ENCODE assay signal across 25 cellular contexts in the genomic region with DNA sequence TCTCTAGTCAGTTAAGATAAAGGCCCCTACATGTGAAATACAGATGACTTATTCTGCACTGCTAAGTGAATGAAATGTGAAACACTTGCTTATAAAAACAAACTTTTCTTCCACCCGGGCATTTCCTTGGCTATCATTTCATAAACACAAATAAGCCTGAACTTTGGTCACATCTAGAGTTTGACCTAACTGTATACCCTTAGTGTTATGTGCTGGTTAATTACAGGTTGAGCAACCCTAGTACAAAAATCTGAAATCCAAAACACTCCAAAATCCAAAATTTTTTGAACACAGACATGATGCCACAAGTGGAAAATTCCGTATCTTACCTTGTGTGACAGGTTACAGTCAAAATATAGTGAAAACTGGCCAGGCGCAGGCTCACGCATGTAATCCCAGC.
"Had no signal": no experiment of that assay in that cellular context is flagged by ENCODE, and none has a peak within 500 bp of the region (broad histone marks: within the 10 kb centered on the region; RNA-seq: fewer than 3 reads in every experiment).

No MANE protein-coding gene starts in this region.

- H3K27me3 ChIP-seq: colonic mucosa, gastrocnemius medialis, ovary, sigmoid colon, spleen, tibial nerve, upper lobe of left lung had no signal

- ATAC-seq: esophagus mucosa; gastrocnemius medialis; lower lobe of right lung; naive thymus-derived CD8-positive, alpha-beta T cell; psoas muscle; right cardiac atrium; stimulated activated naive B cell treated with anti-CD40 and anti-IgM and Interleukin-4, amounts not matched to agents 10 μg/mL and 1 μg/mL and 100 μg/mL, for 72 hours had no signal

- H3K27ac ChIP-seq: colonic mucosa, epithelial cell of prostate, gastrocnemius medialis, left ventricle myocardium inferior, lower lobe of right lung, ovary, psoas muscle, sigmoid colon, spleen, thoracic aorta, tibial nerve, upper lobe of left lung had no signal

- H3K4me3 ChIP-seq: colonic mucosa, gastrocnemius medialis, left ventricle myocardium inferior, lower lobe of right lung, ovary, psoas muscle, sigmoid colon, spleen, thoracic aorta, tibial nerve, upper lobe of left lung had no signal

- H3K36me3 ChIP-seq: colonic mucosa, gastrocnemius medialis, left ventricle myocardium inferior, lower lobe of right lung, ovary, sigmoid colon, spleen, thoracic aorta, tibial nerve, upper lobe of left lung had no signal

- H3K4me1 ChIP-seq: colonic mucosa, gastrocnemius medialis, left ventricle myocardium inferior, lower lobe of right lung, psoas muscle, sigmoid colon, spleen, upper lobe of left lung had no signal

- FAIRE-seq: kidney, urothelium cell line had no signal

- DNase-seq: colonic mucosa; effector CD8-positive, alpha-beta T cell; endodermal cell; gastrocnemius medialis; head of caudate nucleus; kidney; left ventricle myocardium inferior; lower lobe of right lung; naive thymus-derived CD8-positive, alpha-beta T cell; nephron progenitor cell; occipital lobe; ovary; posterior cingulate gyrus; psoas muscle; right cardiac atrium; sigmoid colon; stimulated activated CD4-positive, alpha-beta T cell treated with anti-CD3 and anti-CD28 coated beads, Interleukin-2, amount 100 ng/mL, for 48 hours; stimulated activated naive B cell treated with anti-CD40 and anti-IgM and Interleukin-4, amounts not matched to agents 10 μg/mL and 1 μg/mL and 100 μg/mL, for 72 hours; upper lobe of left lung had no signal

- H3K9me3 ChIP-seq: colonic mucosa, gastrocnemius medialis, left ventricle myocardium inferior, lower lobe of right lung, ovary, psoas muscle, sigmoid colon, spleen, thoracic aorta, tibial nerve, upper lobe of left lung had no signal
